ENCODE assay signal across 17 cellular contexts in the genomic region with DNA sequence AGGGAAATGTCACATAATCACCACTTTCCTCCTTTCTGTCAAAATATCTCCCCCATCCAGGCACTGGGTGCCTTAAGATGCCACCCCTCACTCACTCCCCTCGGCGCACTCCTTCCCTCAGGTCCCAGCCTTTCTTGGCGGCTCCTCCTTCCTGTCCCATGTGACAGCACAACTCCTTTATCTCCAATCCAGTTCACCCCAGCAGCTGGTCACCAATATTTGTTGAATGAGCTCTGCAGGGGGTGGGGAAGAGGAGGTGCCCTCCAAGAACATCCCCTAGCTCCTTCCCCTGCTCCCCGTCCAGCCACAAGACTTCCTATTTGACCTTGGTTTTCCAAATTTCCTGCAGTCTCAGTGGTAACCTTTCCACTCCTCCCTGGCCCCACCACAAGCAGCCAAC. TPM values are rescaled to one million over a fixed set of nuclear protein-coding genes. Genes with fewer than 3 reads are reported as not detected.
DNase-seq lines count a peak whose midpoint lies in the region; ATAC-seq and TF ChIP-seq lines count a peak whose summit lies in the region.
"Had no signal": no experiment of that assay in that cellular context is flagged by ENCODE, and none has a peak within 500 bp of the region (broad histone marks: within the 10 kb centered on the region; RNA-seq: fewer than 3 reads in every experiment).

No MANE protein-coding gene starts in this region.

- no peaks in the 10 kb centered on the region for H3K36me3 ChIP-seq in neuronal stem cell (replicated peaks in 1 of 2; ENCODE audit: control insufficient read depth in 2 of 2, insufficient read depth in 2 of 2, low read length in 2 of 2)

- no peaks in the 10 kb centered on the region for H3K4me1 Mint-ChIP-seq in progenitor cell of endocrine pancreas (ENCODE audit: low read depth)
- H3K4me1 Mint-ChIP-seq: B cell had no signal

- H3K4ac ChIP-seq in neuronal stem cell (ENCODE audit: low read length): no peak overlapping the region

- H3K27me3 ChIP-seq in neuronal stem cell (ENCODE audit: control insufficient read depth in 3 of 3, insufficient read depth in 3 of 3, low read depth in 1 of 3, low read length in 3 of 3): no peaks in the 10 kb centered on the region
- H3K27me3 ChIP-seq: BLaER1 treated with 17β-estradiol and CSF1 and Interleukin-3, amounts not matched to agents 10 nM and 100 nM had no signal

- H2BK12ac ChIP-seq in neuronal stem cell (ENCODE audit: low read length): no peak overlapping the region

- peaks cover 13 to 16% of the 10 kb centered on the region in 2 donors for H3K4me1 ChIP-seq in neuronal stem cell (ENCODE audit: control insufficient read depth in 2 of 2, insufficient read depth in 1 of 2, low read depth in 1 of 2, low read length in 2 of 2)

- H3K27ac Mint-ChIP-seq in progenitor cell of endocrine pancreas: peak overlapping the region; percentile 13
- H3K27ac Mint-ChIP-seq: B cell; CD8-positive, alpha-beta T cell; HFFc6 had no signal

- H2AK5ac ChIP-seq in neuronal stem cell (ENCODE audit: low read depth, low read length): no peak overlapping the region

- no peak for ATAC-seq in left cardiac atrium
- no peak for ATAC-seq in HG03025 (IDR thresholded peaks at IDR 0.05; ENCODE audit: low FRiP score, unreplicated experiment)
- ATAC-seq: CD8-positive, alpha-beta T cell; HCT116 had no signal

- H3K23ac ChIP-seq in neuronal stem cell (ENCODE audit: low read depth, low read length, poor library complexity): no peak overlapping the region

- no peak overlapping the region for H4K91ac ChIP-seq in neuronal stem cell (ENCODE audit: low read depth, low read length, poor library complexity)

- H2BK15ac ChIP-seq in neuronal stem cell (ENCODE audit: low read length): no peak overlapping the region

- no peak overlapping the region for H3K18ac ChIP-seq in neuronal stem cell (ENCODE audit: low read length)

- no peak overlapping the region for H3K9ac ChIP-seq in neuronal stem cell (ENCODE audit: low read depth, low read length, poor library complexity)
- H3K9ac ChIP-seq: BLaER1 treated with 17β-estradiol and CSF1 and Interleukin-3, amounts not matched to agents 10 nM and 100 nM had no signal

- no peak overlapping the region for H2AFZ ChIP-seq in neuronal stem cell (ENCODE audit: low read length)

- H3K4me3 Mint-ChIP-seq in progenitor cell of endocrine pancreas (ENCODE audit: low read depth): no peak overlapping the region
- H3K4me3 Mint-ChIP-seq: B cell; CD8-positive, alpha-beta T cell; HFFc6 had no signal

- peak; percentile 69 for DNase-seq in cardiac septum (ENCODE audit: low spot score)
- no peak for DNase-seq in left cardiac atrium
- DNase-seq in mesenteric fat pad (ENCODE audit: low spot score): peak; percentile 55
- no peak for DNase-seq in progenitor cell of endocrine pancreas (ENCODE audit: low spot score, unreplicated experiment)
- DNase-seq in stimulated activated CD4-positive, alpha-beta T cell treated with anti-CD3 and anti-CD28 coated beads, Interleukin-1b, Interleukin-23, amount 100 ng/mL, for 48 hours: no peak
- no peak for DNase-seq in neuronal stem cell (ENCODE audit: low spot score)
- DNase-seq: Calu3; CD8-positive, alpha-beta T cell; DMS79 treated with DMSO at 0.1 percent for 48 hours; GF-D8; GOT3; H7; HFFc6 had no signal

- no peaks in the 10 kb centered on the region for H3K79me1 ChIP-seq in neuronal stem cell (ENCODE audit: low read depth, low read length)

- H2BK5ac ChIP-seq in neuronal stem cell (ENCODE audit: low read length): no peak overlapping the region

- WGBS in neuronal stem cell (ENCODE audit: extremely low coverage in 2 of 2, insufficient read length in 2 of 2, insufficient replicate concordance in 1 of 2), 2 donors: no CpG with 5 or more reads among the region's 4 CpGs

- no peak overlapping the region for H3K4me2 ChIP-seq in neuronal stem cell (ENCODE audit: insufficient read depth, low read length, poor library complexity, severe bottlenecking)
- H3K4me2 ChIP-seq: BLaER1 treated with 17β-estradiol and CSF1 and Interleukin-3, amounts not matched to agents 10 nM and 100 nM had no signal

- no peak for TF ChIP-seq CTCF in progenitor cell of endocrine pancreas (IDR thresholded peaks at IDR 0.05; ENCODE audit: unreplicated experiment)

- H3K27me3 Mint-ChIP-seq in progenitor cell of endocrine pancreas: no peaks in the 10 kb centered on the region

- no peak overlapping the region for H3K14ac ChIP-seq in neuronal stem cell (ENCODE audit: low read length)

- no peak overlapping the region for H2BK120ac ChIP-seq in neuronal stem cell (ENCODE audit: low read depth, low read length)

- no peaks in the 10 kb centered on the region for H3K36me3 Mint-ChIP-seq in progenitor cell of endocrine pancreas (ENCODE audit: insufficient read depth)
- H3K36me3 Mint-ChIP-seq: CD8-positive, alpha-beta T cell had no signal

- no peak overlapping the region for H4K8ac ChIP-seq in neuronal stem cell (ENCODE audit: low read depth, low read length)

- H3K4me3 ChIP-seq in neuronal stem cell (ENCODE audit: low read length in 2 of 2): no peak overlapping the region
- H3K4me3 ChIP-seq: BLaER1 treated with 17β-estradiol and CSF1 and Interleukin-3, amounts not matched to agents 10 nM and 100 nM had no signal

- intact Hi-C loops in cardiac septum (cut with DNase I): no loop called here
- intact Hi-C loops in left cardiac atrium (cut with DNase I): no loop called here

- H3K9me3 ChIP-seq in neuronal stem cell (replicated peaks in 1 of 2; ENCODE audit: control insufficient read depth in 2 of 2, insufficient read depth in 1 of 2, low read depth in 1 of 2, low read length in 2 of 2): peaks cover 4 to 6% of the 10 kb centered on the region in 2 donors

- H3K9me3 Mint-ChIP-seq in progenitor cell of endocrine pancreas (ENCODE audit: low read depth): peaks cover 3% of the 10 kb centered on the region
- H3K9me3 Mint-ChIP-seq: CD8-positive, alpha-beta T cell; HFFc6 had no signal

- H3K27ac ChIP-seq in neuronal stem cell (replicated peaks; ENCODE audit: low read length): no peak overlapping the region
- H3K27ac ChIP-seq: BLaER1 treated with 17β-estradiol and CSF1 and Interleukin-3, amounts not matched to agents 10 nM and 100 nM had no signal

RNA-seq across cellular contexts. Expression of a gene that starts 31.6 kb away (rescaled TPM):
- total RNA-seq in cardiac septum (35.1 TPM), left cardiac atrium (10 to 100 TPM; 47.5 to 68.2 TPM), mesenteric fat pad (169 TPM), progenitor cell of endocrine pancreas (292 and 304 TPM in 2 replicates)
- 252 TPM for polyA plus RNA-seq in neuronal stem cell (2013, experiment 1 of 2)
- 263 TPM for polyA plus RNA-seq in neuronal stem cell (2013, experiment 2 of 2)

Comparison
In these comparisons a context has a peak if more than half of its experiments do, and no peak if none do; other contexts are left out.
1. DNase-seq: peak in cardiac septum (single experiment) and mesenteric fat pad (single experiment); none in left cardiac atrium (single experiment), progenitor cell of endocrine pancreas (single experiment), stimulated activated CD4-positive, alpha-beta T cell treated with anti-CD3 and anti-CD28 coated beads, Interleukin-1b, Interleukin-23, amount 100 ng/mL, for 48 hours (single experiment) and neuronal stem cell (single experiment).